In the genomic region with DNA sequence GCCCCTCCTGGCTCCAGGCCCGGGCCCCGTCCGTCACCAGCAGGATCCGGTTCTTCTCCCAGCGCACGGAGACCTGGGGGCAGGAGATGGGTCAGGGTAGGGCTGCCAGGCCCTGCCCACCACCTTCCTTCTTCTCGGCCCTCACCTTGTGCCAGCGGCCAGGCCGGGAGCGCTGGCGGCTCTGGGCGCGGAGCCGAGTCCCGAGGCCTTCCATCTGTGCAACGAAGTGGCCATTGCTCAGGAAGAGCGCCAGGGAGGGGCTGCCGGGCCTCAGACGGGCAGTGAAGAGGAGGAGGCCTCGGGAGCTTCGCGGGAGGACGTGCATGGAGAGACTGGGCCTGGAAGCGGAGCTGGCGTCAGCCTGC, we compare ENCODE assay signal across 13 cellular contexts.
"Had no signal": no experiment of that assay in that cellular context is flagged by ENCODE, and none has a peak within 500 bp of the region (broad histone marks: within the 10 kb centered on the region; RNA-seq: fewer than 3 reads in every experiment).

No MANE protein-coding gene starts in this region.

- H3K36me3 Mint-ChIP-seq: natural killer cell had no signal

- H3K4me3 Mint-ChIP-seq: activated CD4-positive, alpha-beta memory T cell treated with anti-CD3 and anti-CD28 coated beads, Interleukin-2, amount 10 ng/mL, durations not matched to agents 7 days and 5 days; activated T-cell treated with anti-CD3 and anti-CD28 coated beads, Interleukin-2, amount 50 U/mL, for 24 hours; natural killer cell had no signal

- H3K9me3 ChIP-seq: neutrophil, upper lobe of left lung had no signal

- H3K9me3 Mint-ChIP-seq: activated CD4-positive, alpha-beta memory T cell treated with anti-CD3 and anti-CD28 coated beads, Interleukin-2, amount 10 ng/mL, durations not matched to agents 7 days and 5 days; activated T-cell treated with anti-CD3 and anti-CD28 coated beads, Interleukin-2, amount 50 U/mL, for 24 hours; natural killer cell had no signal

- H3K27me3 ChIP-seq: neutrophil, upper lobe of left lung had no signal

- H3K27ac Mint-ChIP-seq: activated CD4-positive, alpha-beta memory T cell treated with anti-CD3 and anti-CD28 coated beads, Interleukin-2, amount 10 ng/mL, durations not matched to agents 7 days and 5 days; activated T-cell treated with anti-CD3 and anti-CD28 coated beads, Interleukin-2, amount 50 U/mL, for 24 hours; natural killer cell had no signal

- H3K4me3 ChIP-seq: upper lobe of left lung had no signal

- H3K27me3 Mint-ChIP-seq: activated CD4-positive, alpha-beta memory T cell treated with anti-CD3 and anti-CD28 coated beads, Interleukin-2, amount 10 ng/mL, durations not matched to agents 7 days and 5 days; activated T-cell treated with anti-CD3 and anti-CD28 coated beads, Interleukin-2, amount 50 U/mL, for 24 hours had no signal

- H3K4me1 Mint-ChIP-seq: activated CD4-positive, alpha-beta memory T cell treated with anti-CD3 and anti-CD28 coated beads, Interleukin-2, amount 10 ng/mL, durations not matched to agents 7 days and 5 days had no signal

- DNase-seq: activated CD4-positive, alpha-beta memory T cell treated with anti-CD3 and anti-CD28 coated beads, Interleukin-2, amount 10 ng/mL, durations not matched to agents 7 days and 5 days; activated naive CD4-positive, alpha-beta T cell treated with anti-CD3 and anti-CD28 coated beads, Interleukin-2, amount 50 U/mL, for 16 hours; activated T-cell treated with anti-CD3 and anti-CD28 coated beads, Interleukin-2, amount 50 U/mL, for 24 hours; foreskin fibroblast; mesendoderm; natural killer cell; stimulated activated CD4-positive, alpha-beta T cell treated with anti-CD3 and anti-CD28 coated beads, Interleukin-15, amount 100 ng/mL, for 24 hours; stimulated activated CD4-positive, alpha-beta T cell treated with anti-CD3 and anti-CD28 coated beads, Interleukin-4, amount 100 ng/mL, for 4 hours; stimulated activated CD8-positive, alpha-beta memory T cell treated with anti-CD3 and anti-CD28 coated beads, Interleukin-4, amount 100 ng/mL, for 48 hours; stimulated activated naive CD8-positive, alpha-beta T cell treated with anti-CD3 and anti-CD28 coated beads, Interleukin-15, Interleukin-2, amounts not matched to agents 100 U/mL and 50 U/mL, for 24 hours had no signal

- H3K27ac ChIP-seq: neutrophil, VCaP had no signal

- ATAC-seq: natural killer cell; stimulated activated naive CD8-positive, alpha-beta T cell treated with anti-CD3 and anti-CD28 coated beads, Interleukin-15, Interleukin-2, amounts not matched to agents 100 U/mL and 50 U/mL, for 24 hours had no signal
